Comparison of ENCODE assay signal across 10 cellular contexts in the genomic region with DNA sequence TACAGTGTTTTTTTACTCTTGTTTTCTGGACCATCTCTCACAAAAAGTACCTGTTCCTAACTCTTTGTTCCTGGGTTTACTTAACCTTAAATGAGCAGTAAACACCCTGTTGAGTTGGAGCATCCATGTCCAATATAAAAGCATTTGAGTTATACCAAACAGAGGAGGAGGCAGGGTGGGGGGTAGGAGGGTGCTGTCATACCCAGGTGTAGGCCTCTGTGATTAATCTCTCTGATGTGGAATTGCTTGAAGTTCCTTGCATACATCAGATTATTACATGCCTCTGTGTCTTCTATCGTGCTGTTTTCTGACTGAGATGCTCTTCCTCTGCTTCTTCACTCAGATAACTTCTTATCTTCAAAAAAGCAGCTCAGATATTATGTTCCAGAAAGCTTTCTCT. TPM values are rescaled to one million over a fixed set of nuclear protein-coding genes. Genes with fewer than 3 reads are reported as not detected.
"Had no signal": no experiment of that assay in that cellular context is flagged by ENCODE, and none has a peak within 500 bp of the region (broad histone marks: within the 10 kb centered on the region; RNA-seq: fewer than 3 reads in every experiment).

No MANE protein-coding gene starts in this region.

- DNase-seq: GM23248, GOT3, H7, KBM-7 had no signal

- H3K27ac ChIP-seq: GM23248, HL-60, KMS-11 had no signal

- H3K9ac ChIP-seq: GM23248, KMS-11 had no signal

- H3K4me3 ChIP-seq: GM23248, HAP-1 had no signal

- ATAC-seq: HCT116, HepG2 had no signal

- H3K36me3 ChIP-seq: HAP-1 had no signal

- H3K9me3 ChIP-seq: HAP-1 had no signal

- H3K4me2 ChIP-seq: KMS-11 had no signal

- H2AFZ ChIP-seq: GM23248 had no signal

RNA-seq across cellular contexts. Expression of a gene that starts 28.1 kb away (rescaled TPM):
- total RNA-seq: GM23248, H7, HepG2, HT1080 had no signal
